Comparison of ENCODE assay signal across 10 cellular contexts in the genomic region with DNA sequence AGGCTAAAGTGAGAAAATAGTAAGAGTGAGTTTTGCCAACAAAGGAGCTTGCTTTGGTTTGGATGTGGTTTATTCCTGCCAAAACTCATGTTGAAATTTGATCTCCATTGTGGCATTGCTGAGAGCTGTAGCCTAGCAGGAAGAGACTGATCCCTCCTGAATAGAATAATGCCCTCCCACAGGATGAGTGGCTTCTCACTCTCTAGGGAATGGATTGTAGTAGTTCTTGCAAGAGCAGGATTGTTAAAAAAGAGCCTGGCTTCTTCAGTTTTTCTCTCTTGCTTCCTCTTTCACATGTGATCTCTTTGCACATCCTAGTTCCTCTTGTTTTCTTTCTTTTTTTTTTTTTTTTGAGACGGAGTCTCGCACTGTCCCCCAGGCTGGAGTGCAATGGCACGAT. TPM values are rescaled to one million over a fixed set of nuclear protein-coding genes. Genes with fewer than 3 reads are reported as not detected.
DNase-seq lines count a peak whose midpoint lies in the region; ATAC-seq, FAIRE-seq and TF ChIP-seq lines count a peak whose summit lies in the region.
"Had no signal": no experiment of that assay in that cellular context is flagged by ENCODE, and none has a peak within 500 bp of the region (broad histone marks: within the 10 kb centered on the region; RNA-seq: fewer than 3 reads in every experiment).

No MANE protein-coding gene starts in this region.

- H2AFZ ChIP-seq in astrocyte (ENCODE audit: low read depth, low read length), result no peak overlapping the region

- ATAC-seq in GM21360 (IDR thresholded peaks at IDR 0.05; ENCODE audit: unreplicated experiment) (peak; percentile 67), memory B cell (ENCODE audit: low read depth) (peak; percentile 56), HG03442 (IDR thresholded peaks at IDR 0.05; ENCODE audit: unreplicated experiment) (no peak)
- ATAC-seq: activated CD8-positive, alpha-beta memory T cell treated with anti-CD3 and anti-CD28 coated beads, Interleukin-2, amount 10 ng/mL, durations not matched to agents 7 days and 5 days had no signal

- H3K9me3 Mint-ChIP-seq in astrocyte (ENCODE audit: unreplicated experiment), result no peaks in the 10 kb centered on the region
- H3K9me3 Mint-ChIP-seq in memory B cell, result no peaks in the 10 kb centered on the region
- no peaks in the 10 kb centered on the region for H3K9me3 Mint-ChIP-seq in Caco-2 (ENCODE audit: unreplicated experiment)
- no peaks in the 10 kb centered on the region for H3K9me3 Mint-ChIP-seq in activated CD4-positive, alpha-beta T cell treated with anti-CD3 and anti-CD28 coated beads, Interleukin-2, amount 10 ng/mL, durations not matched to agents 7 days and 5 days

- H3K27me3 Mint-ChIP-seq in astrocyte (ENCODE audit: low read depth, unreplicated experiment), result no peaks in the 10 kb centered on the region
- H3K27me3 Mint-ChIP-seq in memory B cell, result peaks cover 2% of the 10 kb centered on the region
- peaks cover 10% of the 10 kb centered on the region for H3K27me3 Mint-ChIP-seq in Caco-2 (ENCODE audit: insufficient read depth, unreplicated experiment)
- peaks cover 30% of the 10 kb centered on the region for H3K27me3 Mint-ChIP-seq in activated CD4-positive, alpha-beta T cell treated with anti-CD3 and anti-CD28 coated beads, Interleukin-2, amount 10 ng/mL, durations not matched to agents 7 days and 5 days

- H3K4me2 ChIP-seq in astrocyte (ENCODE audit: low read length), result no peak overlapping the region

- H3K9me3 ChIP-seq in astrocyte (ENCODE audit: insufficient read depth, low read depth, low read length), result no peaks in the 10 kb centered on the region
- H3K9me3 ChIP-seq in uterus, result no peaks in the 10 kb centered on the region
- 0 out of 2 replicates have a peak, but pooled peaks cover 3% of the 10 kb centered on the region for H3K9me3 ChIP-seq in Caco-2

- CTCF ChIA-PET in Caco-2 (lab: Charles Lee), result interaction anchor here (1.0 kb wide), 1 partner anchor 17 kb away, joined by 3 read pairs; no protein-coding TSS in a partner anchor
- CTCF ChIA-PET in activated CD4-positive, alpha-beta T cell treated with anti-CD3 and anti-CD28 coated beads, Interleukin-2, amount 10 ng/mL, durations not matched to agents 7 days and 5 days (lab: Charles Lee), result interaction anchor here (1.5 kb wide), 1 partner anchor 13 kb away, joined by 4 read pairs; no protein-coding TSS in a partner anchor

- intact Hi-C loops in uterus (cut with DNase I; ENCODE audit: low total_unique reads) (no loop called here), Caco-2 (cut with micrococcal nuclease; ENCODE audit: unreplicated experiment) (no loop called here)

- DNase-seq in NCI-H2029 (lab: John Stamatoyannopoulos, UW) (peak; percentile 45), astrocyte (ENCODE audit: low read depth) (peak; percentile 26), memory B cell (ENCODE audit: low spot score in 2 of 2) (no peak), uterus (no peak), Caco-2 (no peak)
- DNase-seq in activated CD4-positive, alpha-beta T cell treated with anti-CD3 and anti-CD28 coated beads, Interleukin-2, amount 10 ng/mL, durations not matched to agents 7 days and 5 days, result no peak
- DNase-seq: activated CD8-positive, alpha-beta memory T cell treated with anti-CD3 and anti-CD28 coated beads, Interleukin-2, amount 10 ng/mL, durations not matched to agents 7 days and 5 days had no signal

- H3K36me3 ChIP-seq in astrocyte (ENCODE audit: insufficient read depth, low read length) (no peaks in the 10 kb centered on the region), uterus (no peaks in the 10 kb centered on the region), Caco-2 (ENCODE audit: control insufficient read depth, insufficient read depth, low read length) (no peaks in the 10 kb centered on the region)

- no peaks in the 10 kb centered on the region for H3K36me3 Mint-ChIP-seq in astrocyte (ENCODE audit: low read depth, unreplicated experiment)
- no peaks in the 10 kb centered on the region for H3K36me3 Mint-ChIP-seq in memory B cell
- H3K36me3 Mint-ChIP-seq in Caco-2 (ENCODE audit: insufficient read depth, unreplicated experiment), result no peaks in the 10 kb centered on the region
- no peaks in the 10 kb centered on the region for H3K36me3 Mint-ChIP-seq in activated CD4-positive, alpha-beta T cell treated with anti-CD3 and anti-CD28 coated beads, Interleukin-2, amount 10 ng/mL, durations not matched to agents 7 days and 5 days (ENCODE audit: low read depth)

- POLR2A ChIA-PET in Caco-2 (lab: Charles Lee), result no interaction called here
- POLR2A ChIA-PET in activated CD4-positive, alpha-beta T cell treated with anti-CD3 and anti-CD28 coated beads, Interleukin-2, amount 10 ng/mL, durations not matched to agents 7 days and 5 days (lab: Charles Lee), result no interaction called here

- H3K4me1 Mint-ChIP-seq in astrocyte (ENCODE audit: low read depth, unreplicated experiment) (no peaks in the 10 kb centered on the region), memory B cell (peaks cover 6% of the 10 kb centered on the region), Caco-2 (ENCODE audit: low read depth, unreplicated experiment) (peaks cover 7% of the 10 kb centered on the region)
- no peaks in the 10 kb centered on the region for H3K4me1 Mint-ChIP-seq in activated CD4-positive, alpha-beta T cell treated with anti-CD3 and anti-CD28 coated beads, Interleukin-2, amount 10 ng/mL, durations not matched to agents 7 days and 5 days

- TF ChIP-seq CTCF in astrocyte (IDR thresholded peaks at IDR 0.05; ENCODE audit: insufficient read depth, low read depth, low read length), result no peak
- no peak for TF ChIP-seq CTCF in uterus (IDR thresholded peaks at IDR 0.05)
- TF ChIP-seq CTCF in Caco-2 (IDR thresholded peaks at IDR 0.05; ENCODE audit: insufficient read depth in 1 of 2, low read depth in 1 of 2, low read length in 1 of 2, severe bottlenecking in 1 of 2, unreplicated experiment in 1 of 2), result no peak

- H3K27ac Mint-ChIP-seq in astrocyte (ENCODE audit: unreplicated experiment), result no peak overlapping the region
- H3K27ac Mint-ChIP-seq in memory B cell, result no peak overlapping the region
- H3K27ac Mint-ChIP-seq in Caco-2 (ENCODE audit: unreplicated experiment), result no peak overlapping the region
- no peak overlapping the region for H3K27ac Mint-ChIP-seq in activated CD4-positive, alpha-beta T cell treated with anti-CD3 and anti-CD28 coated beads, Interleukin-2, amount 10 ng/mL, durations not matched to agents 7 days and 5 days
- H3K27ac Mint-ChIP-seq: activated CD8-positive, alpha-beta memory T cell treated with anti-CD3 and anti-CD28 coated beads, Interleukin-2, amount 10 ng/mL, durations not matched to agents 7 days and 5 days had no signal

- no peaks in the 10 kb centered on the region for H3K27me3 ChIP-seq in astrocyte (ENCODE audit: insufficient read depth, low read length)
- no peaks in the 10 kb centered on the region for H3K27me3 ChIP-seq in uterus
- H3K27me3 ChIP-seq in Caco-2 (replicated peaks; ENCODE audit: control insufficient read depth, insufficient read depth, low read length), result no peaks in the 10 kb centered on the region

- no peak overlapping the region for H3K9ac ChIP-seq in astrocyte (ENCODE audit: low read length)

- H3K27ac ChIP-seq in astrocyte (ENCODE audit: low read depth, low read length), result no peak overlapping the region
- no peak overlapping the region for H3K27ac ChIP-seq in uterus

- H3K79me2 ChIP-seq in astrocyte (ENCODE audit: insufficient read depth, low read length), result no peaks in the 10 kb centered on the region

- no peaks in the 10 kb centered on the region for H4K20me1 ChIP-seq in astrocyte (ENCODE audit: insufficient read depth, low read length)

- FAIRE-seq in astrocyte (lab: Jason Lieb, UNC), result no peak
- FAIRE-seq: G401.6 had no signal

- H3K4me3 Mint-ChIP-seq in astrocyte (ENCODE audit: unreplicated experiment) (no peak overlapping the region), memory B cell (no peak overlapping the region), Caco-2 (ENCODE audit: unreplicated experiment) (no peak overlapping the region)
- H3K4me3 Mint-ChIP-seq in activated CD4-positive, alpha-beta T cell treated with anti-CD3 and anti-CD28 coated beads, Interleukin-2, amount 10 ng/mL, durations not matched to agents 7 days and 5 days, result no peak overlapping the region
- H3K4me3 Mint-ChIP-seq: activated CD8-positive, alpha-beta memory T cell treated with anti-CD3 and anti-CD28 coated beads, Interleukin-2, amount 10 ng/mL, durations not matched to agents 7 days and 5 days had no signal

- no peaks in the 10 kb centered on the region for H3K4me1 ChIP-seq in astrocyte (ENCODE audit: insufficient read depth, low read length)
- no peaks in the 10 kb centered on the region for H3K4me1 ChIP-seq in uterus
- H3K4me1 ChIP-seq in Caco-2, result no peaks in the 10 kb centered on the region

- no peak overlapping the region for H3K4me3 ChIP-seq in astrocyte (ENCODE audit: insufficient read depth, low read depth, low read length)
- H3K4me3 ChIP-seq in uterus, result no peak overlapping the region
- no peak overlapping the region for H3K4me3 ChIP-seq in Caco-2 (ENCODE audit: low read depth, low read length)

- no peak for TF ChIP-seq POLR2A in uterus (IDR thresholded peaks at IDR 0.05)

- no TSS peak for BruUV-seq in Caco-2 (replicated peaks; lab: Mats Ljungman, UMichigan)

RNA-seq across cellular contexts. Expression of a gene that starts 34.4 kb away (rescaled TPM):
- total RNA-seq in astrocyte (1.4 and 2.4 TPM in 2 replicates), uterus (1 to 10 TPM in 1 of 4 donors, under 1 TPM in 1, not detected in 2; 0.76 to 1.6 TPM), Caco-2 (2022) (4.6 and 7.3 TPM in 2 replicates)
- 1 to 10 TPM; 1.9 to 2.4 TPM for total RNA-seq in activated CD4-positive, alpha-beta T cell treated with anti-CD3 and anti-CD28 coated beads, Interleukin-2, amount 10 ng/mL, durations not matched to agents 7 days and 5 days

Comparison
In these comparisons a context has a peak if more than half of its experiments do, and no peak if none do; other contexts are left out.
1. DNase-seq: peak in NCI-H2029 (single experiment) and astrocyte (single experiment); none in memory B cell (0 of 2), uterus (0 of 2), Caco-2 (0 of 2) and activated CD4-positive, alpha-beta T cell treated with anti-CD3 and anti-CD28 coated beads, Interleukin-2, amount 10 ng/mL, durations not matched to agents 7 days and 5 days (single experiment).